16 cellular contexts compared by ENCODE assay signal in genomic region chr20:63335060-63335459, GRCh38. TPM values are rescaled to one million over a fixed set of nuclear protein-coding genes. Genes with fewer than 3 reads are reported as not detected.
"Had no signal": no experiment of that assay in that cellular context is flagged by ENCODE, and none has a peak within 500 bp of the region (broad histone marks: within the 10 kb centered on the region; RNA-seq: fewer than 3 reads in every experiment).

No MANE protein-coding gene starts in this region.

RNA-seq across cellular contexts. Expression of gene CHRNA4, which starts 26.1 kb away (rescaled TPM):
- total RNA-seq: lower lobe of right lung; mammary epithelial cell; mucosa of gallbladder; naive thymus-derived CD8-positive, alpha-beta T cell; osteocyte; pulmonary artery endothelial cell; renal cortical epithelial cell; right atrium auricular region; smooth muscle cell; thoracic aorta had no signal
- polyA plus RNA-seq: keratinocyte; mammary epithelial cell; naive thymus-derived CD8-positive, alpha-beta T cell had no signal

RNA-seq across cellular contexts. Expression of gene COL20A1, which starts 42.1 kb away (rescaled TPM):
- total RNA-seq: left cardiac atrium, left lobe of liver, liver, lower lobe of right lung, mammary epithelial cell, osteocyte, pulmonary artery endothelial cell, renal cortical epithelial cell, right atrium auricular region, right lobe of liver, thoracic aorta, upper lobe of right lung had no signal
- polyA plus RNA-seq: keratinocyte; liver; mammary epithelial cell; naive thymus-derived CD8-positive, alpha-beta T cell had no signal
